ENCODE assay signal across 8 cellular contexts in genomic region chr3:120742198-120743080, GRCh38. TPM values are rescaled to one million over a fixed set of nuclear protein-coding genes. Genes with fewer than 3 reads are reported as not detected.
DNase-seq lines count a peak whose midpoint lies in the region; TF ChIP-seq lines count a peak whose summit lies in the region.

Gene GTF2E1, plus strand, starts transcription at chr3:120742744. Its CDS starts 7,809 bp downstream, at chr3:120750553.
A gene with protein sequence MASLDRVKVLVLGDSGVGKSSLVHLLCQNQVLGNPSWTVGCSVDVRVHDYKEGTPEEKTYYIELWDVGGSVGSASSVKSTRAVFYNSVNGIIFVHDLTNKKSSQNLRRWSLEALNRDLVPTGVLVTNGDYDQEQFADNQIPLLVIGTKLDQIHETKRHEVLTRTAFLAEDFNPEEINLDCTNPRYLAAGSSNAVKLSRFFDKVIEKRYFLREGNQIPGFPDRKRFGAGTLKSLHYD (minus strand): TSS chr3:120742516. CDS start chr3:120742507, 9 bp downstream.

- in situ Hi-C loops in SK-MEL-5 (cut with HindIII; ENCODE audit: low pct_unique_long_range_greater_than_20kb, low sequenced_read_pairs), result no loop called here

- peaks cover 12% of the 10 kb centered on the region for H3K4me1 ChIP-seq in neuron (ENCODE audit: insufficient read depth, low read length)
- H3K4me1 ChIP-seq in subcutaneous abdominal adipose tissue (ENCODE audit: control insufficient read depth in 5 of 5, insufficient read depth in 5 of 5, low read length in 5 of 5), result peaks cover 2 to 32% (median 23%) of the 10 kb centered on the region in 5 donors

- peaks cover 8% of the 10 kb centered on the region for H3K36me3 ChIP-seq in neuron (ENCODE audit: insufficient read depth, low read length)
- H3K36me3 ChIP-seq in subcutaneous abdominal adipose tissue (ENCODE audit: control insufficient read depth in 5 of 5, insufficient read depth in 5 of 5, low read length in 5 of 5), result peaks cover 0 to 6% (median 0%) of the 10 kb centered on the region in 5 donors

- POLR2A ChIA-PET in HEK293T (lab: Yijun Ruan, JAX), result interaction anchor here (0.6 to 1.5 kb wide), 5 partner anchors 9 to 146 kb away, joined by 3 to 5 read pairs (median 3); partner anchors contain the start of gene NDUFB4

- DNase-seq in GF-D8 (lab: John Stamatoyannopoulos, UW) (peak; percentile 98), HEK293T (ENCODE audit: extremely low spot score) (peak; percentile 96), MV-4-11 (lab: John Stamatoyannopoulos, UW) (peak; percentile 100), SK-MEL-5 (ENCODE audit: low read depth, low spot score) (peak; percentile 100), foreskin melanocyte (peak; percentile 99)
- peak; percentile 96 for DNase-seq in activated naive CD4-positive, alpha-beta T cell treated with Interleukin-2 at 50 U/mL for 16 hours

- peak within 1 kb of the TSS; percentile 46 for H2AFZ ChIP-seq in neuron (ENCODE audit: low read depth, low read length)

- H3K27me3 ChIP-seq in neuron (ENCODE audit: insufficient read depth, low read length) (no peaks in the 10 kb centered on the region), subcutaneous abdominal adipose tissue (ENCODE audit: control insufficient read depth in 5 of 5, insufficient read depth in 4 of 5, low read length in 5 of 5) (no peaks in the 10 kb centered on the region)

- peak within 1 kb of the TSS; percentile 90 to 99 (median 99) for H3K9ac ChIP-seq in subcutaneous abdominal adipose tissue (ENCODE audit: low read length in 5 of 5)

- H3K4me3 ChIP-seq in neuron (ENCODE audit: low read length) (peak within 1 kb of the TSS; percentile 87), subcutaneous abdominal adipose tissue (ENCODE audit: low read depth in 1 of 5, low read length in 5 of 5) (peak within 1 kb of the TSS; percentile 78 to 100 (median 99))

- H3K27ac ChIP-seq in subcutaneous abdominal adipose tissue (ENCODE audit: low read depth, low read length), result peak within 1 kb of the TSS; percentile 94

- CTCF ChIA-PET in HEK293T (lab: Yijun Ruan, JAX), result interaction anchor here (0.7 to 1.6 kb wide), 2 partner anchors 323 to 325 kb away, joined by 3 to 4 read pairs; no protein-coding TSS in a partner anchor

- H3K9me3 ChIP-seq in neuron (ENCODE audit: low read length) (peaks cover 12% of the 10 kb centered on the region), subcutaneous abdominal adipose tissue (ENCODE audit: control insufficient read depth in 5 of 5, low read length in 5 of 5) (no peaks in the 10 kb centered on the region)

TF ChIP-seq in HEK293T, 16 proteins besides CTCF, POLR2A, EP300 and RAD21:
- no peak for TF ChIP-seq TARDBP (IDR thresholded peaks at IDR 0.05)
- no peak for TF ChIP-seq SP1 (IDR thresholded peaks at IDR 0.05)
- TF ChIP-seq BHLHE40 (IDR thresholded peaks at IDR 0.05; ENCODE audit: borderline replicate concordance), result no peak
- 0 out of 2 replicates have a peak, but pooled peaks have one; percentile 24 for TF ChIP-seq NFRKB (IDR thresholded peaks at IDR 0.05)
- peak; percentile 55 for TF ChIP-seq ELF4 (IDR thresholded peaks at IDR 0.05)
- no peak for TF ChIP-seq FOXA1 (IDR thresholded peaks at IDR 0.05)
- no peak for TF ChIP-seq ARNT (IDR thresholded peaks at IDR 0.05)
- peak; percentile 67; the same call in 1 of the 2 replicates for TF ChIP-seq HDGF (IDR thresholded peaks at IDR 0.05; ENCODE audit: borderline replicate concordance)
- peak; percentile 95 for TF ChIP-seq L3MBTL2 (conservative IDR thresholded peaks at IDR 0.05)
- TF ChIP-seq, protein P1, sequence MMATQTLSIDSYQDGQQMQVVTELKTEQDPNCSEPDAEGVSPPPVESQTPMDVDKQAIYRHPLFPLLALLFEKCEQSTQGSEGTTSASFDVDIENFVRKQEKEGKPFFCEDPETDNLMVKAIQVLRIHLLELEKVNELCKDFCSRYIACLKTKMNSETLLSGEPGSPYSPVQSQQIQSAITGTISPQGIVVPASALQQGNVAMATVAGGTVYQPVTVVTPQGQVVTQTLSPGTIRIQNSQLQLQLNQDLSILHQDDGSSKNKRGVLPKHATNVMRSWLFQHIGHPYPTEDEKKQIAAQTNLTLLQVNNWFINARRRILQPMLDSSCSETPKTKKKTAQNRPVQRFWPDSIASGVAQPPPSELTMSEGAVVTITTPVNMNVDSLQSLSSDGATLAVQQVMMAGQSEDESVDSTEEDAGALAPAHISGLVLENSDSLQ (IDR thresholded peaks at IDR 0.05), result 0 out of 2 replicates have a peak, but pooled peaks have one; percentile 52
- no peak for TF ChIP-seq ZNF384 (IDR thresholded peaks at IDR 0.05)
- no peak for TF ChIP-seq CTBP1 (IDR thresholded peaks at IDR 0.05; ENCODE audit: borderline replicate concordance)
- no peak for TF ChIP-seq SUZ12 (IDR thresholded peaks at IDR 0.05)
- no peak for TF ChIP-seq FOXM1 (IDR thresholded peaks at IDR 0.05; ENCODE audit: borderline replicate concordance)
- no peak for TF ChIP-seq LEF1 (IDR thresholded peaks at IDR 0.05; ENCODE audit: borderline replicate concordance)
- TF ChIP-seq FOXK2 (IDR thresholded peaks at IDR 0.05), result no peak
TF ChIP-seq in HEK293T: peak in this region for 5.

RNA-seq across cellular contexts. Expression of gene GTF2E1, which starts in this region (rescaled TPM):
- 22.5 and 24.0 TPM in 2 replicates for total RNA-seq in SK-MEL-5 (2014; rRNA removed; shearing (Covaris generic))
- polyA plus RNA-seq in SK-MEL-5 (2015; cell fraction: cytosol; rRNA removed), result 18.0 and 23.0 TPM in 2 replicates
- 14.5 and 15.4 TPM in 2 replicates for polyA plus RNA-seq in SK-MEL-5 (2015; cell fraction: nucleus; rRNA removed)

RNA-seq across cellular contexts. Expression of the second gene that starts in this region (rescaled TPM):
- total RNA-seq in SK-MEL-5 (2014; rRNA removed; shearing (Covaris generic)), result 8.6 and 12.5 TPM in 2 replicates
- 7.4 and 7.8 TPM in 2 replicates for polyA plus RNA-seq in SK-MEL-5 (2015; cell fraction: cytosol; rRNA removed)
- polyA plus RNA-seq in SK-MEL-5 (2015; cell fraction: nucleus; rRNA removed), result 5.7 and 6.1 TPM in 2 replicates

Comparison
In these comparisons a context has a peak if more than half of its experiments do, and no peak if none do; other contexts are left out.
1. Peak in every context shown above with its lines: DNase-seq, H3K4me3 ChIP-seq and H3K27ac ChIP-seq.